ENCODE assay signal across 8 cellular contexts in the genomic region with DNA sequence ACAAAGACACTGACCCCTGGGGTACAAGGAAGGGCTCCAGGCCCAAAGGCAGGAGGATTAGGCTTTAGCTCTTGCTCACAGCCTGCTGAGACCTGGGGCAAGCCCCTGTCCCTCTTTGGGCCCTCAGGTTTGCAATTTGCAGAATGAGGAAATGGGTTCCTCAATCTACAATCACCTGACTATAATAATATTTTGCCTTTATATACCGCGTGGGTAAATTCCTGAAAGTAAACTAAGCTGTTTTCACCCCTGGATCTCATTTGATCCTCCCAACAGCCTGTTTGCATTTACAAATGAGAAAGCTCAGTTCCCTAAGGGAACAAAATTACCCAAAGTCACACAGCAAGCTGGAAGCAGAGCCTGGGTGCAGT. TPM values are rescaled to one million over a fixed set of nuclear protein-coding genes. Genes with fewer than 3 reads are reported as not detected.
DNase-seq lines count a peak whose midpoint lies in the region; ATAC-seq and TF ChIP-seq lines count a peak whose summit lies in the region.

No MANE protein-coding gene starts in this region.

- no peaks in the 10 kb centered on the region for H4K20me1 ChIP-seq in BLaER1

- peak overlapping the region; percentile 96 for H3K4me3 Mint-ChIP-seq in nephron progenitor cell

- H3K27ac ChIP-seq in BLaER1 (peak overlapping the region; percentile 86), colonic mucosa (peak overlapping the region; percentile 90)

- no peaks in the 10 kb centered on the region for H3K9me3 Mint-ChIP-seq in nephron progenitor cell

- H3K9me3 ChIP-seq in BLaER1 (no peaks in the 10 kb centered on the region), colonic mucosa (no peaks in the 10 kb centered on the region)

- H3K27me3 ChIP-seq in BLaER1 = no peaks in the 10 kb centered on the region
- H3K27me3 ChIP-seq in colonic mucosa = no peaks in the 10 kb centered on the region

- no peak for TF ChIP-seq CTCF in colonic mucosa (IDR thresholded peaks at IDR 0.05)
- TF ChIP-seq CTCF in nephron progenitor cell (IDR thresholded peaks at IDR 0.05) = no peak

- ATAC-seq in GM21526 (IDR thresholded peaks at IDR 0.05; ENCODE audit: low FRiP score, unreplicated experiment) = no peak

- H3K4me1 ChIP-seq in BLaER1 (peaks cover 42% of the 10 kb centered on the region), colonic mucosa (peaks cover 13% of the 10 kb centered on the region)

- no peak overlapping the region for H3K27ac Mint-ChIP-seq in nephron progenitor cell

- peaks cover 33% of the 10 kb centered on the region for H3K4me1 Mint-ChIP-seq in nephron progenitor cell

- no peaks in the 10 kb centered on the region for H3K36me3 Mint-ChIP-seq in nephron progenitor cell (ENCODE audit: low read depth)

- intact Hi-C loops in colonic mucosa (cut with DNase I) = loop anchor here (2.0 kb wide), 1 partner anchor 68 kb away; no protein-coding TSS in a partner anchor

- H3K4me3 ChIP-seq in BLaER1 (peak overlapping the region; percentile 70), colonic mucosa (no peak overlapping the region)
- H3K4me3 ChIP-seq in Jurkat, Clone E6-1 (ENCODE audit: low read length) = peak overlapping the region; percentile 76

- H3K36me3 ChIP-seq in BLaER1 (no peaks in the 10 kb centered on the region), colonic mucosa (no peaks in the 10 kb centered on the region)

- DNase-seq in Jurkat, Clone E6-1 (ENCODE audit: low read depth, low spot score) = no peak
- DNase-seq in colonic mucosa (no peak), nephron progenitor cell (no peak), NCI-H2196 (lab: John Stamatoyannopoulos, UW; ENCODE audit: unreplicated experiment) (no peak), GM03348 (ENCODE audit: low spot score) (no peak), NCI-H2196 treated with DMSO at 0.1 percent for 48 hours (lab: John Stamatoyannopoulos, UW; ENCODE audit: unreplicated experiment) (no peak)

- H3K9ac ChIP-seq in BLaER1 (peak overlapping the region; percentile 84), colonic mucosa (ENCODE audit: low read depth in 2 of 2, low read length in 2 of 2) (peak overlapping the region; percentile 42 to 71)

- peak overlapping the region; percentile 85 for H3K4me2 ChIP-seq in BLaER1

- no peaks in the 10 kb centered on the region for H3K27me3 Mint-ChIP-seq in nephron progenitor cell (ENCODE audit: low read depth, poor library complexity)

RNA-seq across cellular contexts. Expression of a gene that starts 0.8 kb away (rescaled TPM):
- 25.2 TPM for polyA plus RNA-seq in Jurkat, Clone E6-1 (2012; ENCODE audit: insufficient read depth, insufficient read length)
- total RNA-seq in colonic mucosa = 100 to 1,000 TPM; 519 to 905 TPM

RNA-seq across cellular contexts. Expression of a gene that starts 21.1 kb away (rescaled TPM):
- 73.4 TPM for polyA plus RNA-seq in Jurkat, Clone E6-1 (2012; ENCODE audit: insufficient read depth, insufficient read length)
- 10 to 100 TPM; 43.5 to 51.3 TPM for total RNA-seq in colonic mucosa

RNA-seq across cellular contexts. Expression of a gene that starts 40.9 kb away (rescaled TPM):
- 54.1 TPM for polyA plus RNA-seq in Jurkat, Clone E6-1 (2012; ENCODE audit: insufficient read depth, insufficient read length)
- 10 to 100 TPM; 70.4 to 89.8 TPM for total RNA-seq in colonic mucosa
